ENCODE assay signal across 9 cellular contexts in genomic region chr10:30000802-30001571, GRCh38. TPM values are rescaled to one million over a fixed set of nuclear protein-coding genes. Genes with fewer than 3 reads are reported as not detected.
DNase-seq lines count a peak whose midpoint lies in the region; ATAC-seq and TF ChIP-seq lines count a peak whose summit lies in the region.
"Had no signal": no experiment of that assay in that cellular context is flagged by ENCODE, and none has a peak within 500 bp of the region (broad histone marks: within the 10 kb centered on the region; RNA-seq: fewer than 3 reads in every experiment).

No MANE protein-coding gene starts in this region.

- no peak for ATAC-seq in GM18858 (IDR thresholded peaks at IDR 0.05; ENCODE audit: unreplicated experiment)

- H3K9me3 ChIP-seq in AG04450 (ENCODE audit: control insufficient read depth, insufficient read depth, low read length), result no peaks in the 10 kb centered on the region
- no peaks in the 10 kb centered on the region for H3K9me3 ChIP-seq in osteoblast (ENCODE audit: low read depth, low read length)
- no peaks in the 10 kb centered on the region for H3K9me3 ChIP-seq in WERI-Rb-1 (ENCODE audit: severe bottlenecking)

- POLR2A ChIA-PET in AG04450 (lab: Yijun Ruan, JAX), result interaction anchor here (0.6 to 0.7 kb wide), 2 partner anchors 51 to 190 kb away, joined by 3 to 5 read pairs; no protein-coding TSS in a partner anchor

- H3K27ac ChIP-seq in AG04450 (ENCODE audit: low read depth, low read length) (peak overlapping the region; percentile 78), osteoblast (ENCODE audit: low read depth, low read length) (peak overlapping the region; percentile 90), WERI-Rb-1 (no peak overlapping the region)

- H3K36me3 ChIP-seq in osteoblast (ENCODE audit: insufficient read depth, low read length) (no peaks in the 10 kb centered on the region), WERI-Rb-1 (no peaks in the 10 kb centered on the region)

- H3K4me3 ChIP-seq in AG04450 (ENCODE audit: low read depth, low read length) (no peak overlapping the region), osteoblast (ENCODE audit: insufficient read depth, low read length) (peak overlapping the region; percentile 19), WERI-Rb-1 (ENCODE audit: low read depth, low read length) (no peak overlapping the region)

- peaks cover 2% of the 10 kb centered on the region for H3K27me3 ChIP-seq in AG04450 (ENCODE audit: control insufficient read depth, insufficient read depth, low read length)
- peaks cover 3% of the 10 kb centered on the region for H3K27me3 ChIP-seq in osteoblast (ENCODE audit: insufficient read depth, low read length)
- no peaks in the 10 kb centered on the region for H3K27me3 ChIP-seq in WERI-Rb-1 (ENCODE audit: insufficient read depth, low read depth, severe bottlenecking)

- no peaks in the 10 kb centered on the region for H4K20me1 ChIP-seq in osteoblast (ENCODE audit: insufficient read depth, low read length)

- peak overlapping the region; percentile 66 for H3K4me2 ChIP-seq in osteoblast (ENCODE audit: insufficient read depth, low read length)

- DNase-seq in AG04450 (ENCODE audit: low read depth, low spot score) (peak; percentile 68), RKO (ENCODE audit: low spot score) (peak; percentile 12), fibroblast of the conjunctiva (ENCODE audit: low read depth) (peak; percentile 84), osteoblast (ENCODE audit: insufficient read length, low spot score, missing footprints) (peak; percentile 87), germinal center (ENCODE audit: low spot score) (no peak), WERI-Rb-1 (no peak), DMS79 treated with DMSO at 0.1 percent for 48 hours (lab: John Stamatoyannopoulos, UW) (no peak)
- DNase-seq: activated naive CD8-positive, alpha-beta T cell treated with anti-CD3 and anti-CD28 coated beads, Interleukin-2, amount 10 ng/mL, durations not matched to agents 7 days and 5 days had no signal

- no peak for TF ChIP-seq CTCF in AG04450 (IDR thresholded peaks at IDR 0.05; ENCODE audit: low read depth, low read length)
- TF ChIP-seq CTCF in osteoblast (IDR thresholded peaks at IDR 0.05; ENCODE audit: extremely low read depth, low read depth, low read length), result no peak
- TF ChIP-seq CTCF in WERI-Rb-1 (IDR thresholded peaks at IDR 0.05; ENCODE audit: low read depth, low read length), result no peak

- no peaks in the 10 kb centered on the region for H3K79me2 ChIP-seq in osteoblast (ENCODE audit: insufficient read depth, low read length)

- CTCF ChIA-PET in AG04450 (lab: Charles Lee), result interaction anchor here (0.6 to 1.0 kb wide), 3 partner anchors 11 to 507 kb away, joined by 3 read pairs; no protein-coding TSS in a partner anchor

- H2AFZ ChIP-seq in osteoblast (ENCODE audit: low read length), result peak overlapping the region; percentile 54

- peaks cover 19% of the 10 kb centered on the region for H3K4me1 ChIP-seq in osteoblast (ENCODE audit: insufficient read depth, low read length)

RNA-seq across cellular contexts. Expression of gene JCAD, which starts 58.4 kb away (rescaled TPM):
- polyA plus RNA-seq in AG04450 (2011; rRNA removed), result 38.3 and 41.2 TPM in 2 replicates
- polyA minus RNA-seq in AG04450 (2011; rRNA and poly(A)+ RNA removed), result 74.2 and 76.4 TPM in 2 replicates
- total RNA-seq in osteoblast, result 47.0 and 52.7 TPM in 2 replicates

Comparison
In these comparisons a context has a peak if more than half of its experiments do, and no peak if none do; other contexts are left out.
1. DNase-seq: peak in AG04450 (single experiment), RKO (single experiment), fibroblast of the conjunctiva (single experiment) and osteoblast (single experiment); none in germinal center (single experiment), WERI-Rb-1 (single experiment) and DMS79 treated with DMSO at 0.1 percent for 48 hours (single experiment).